Comparison of ENCODE assay signal across 9 cellular contexts in the genomic region with DNA sequence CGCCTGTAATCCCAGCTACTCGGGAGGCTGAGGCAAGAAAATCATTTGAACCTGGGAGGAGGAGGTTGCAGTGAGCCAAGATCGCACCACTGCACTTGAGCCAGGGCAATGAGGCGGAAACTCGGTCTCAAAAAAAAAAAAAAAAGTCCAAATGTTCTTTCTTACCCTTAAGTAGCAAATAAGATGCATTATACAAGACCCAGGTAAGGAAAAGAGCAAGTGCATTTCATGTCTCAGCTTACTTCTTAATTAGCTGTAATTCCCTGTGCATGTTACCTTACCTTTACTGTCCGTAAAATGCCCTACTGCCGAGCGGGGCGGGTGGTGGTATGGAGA. TPM values are rescaled to one million over a fixed set of nuclear protein-coding genes. Genes with fewer than 3 reads are reported as not detected.
A peak's percentile ranks its signal among the peaks of the same experiment; 100 is the strongest.
DNase-seq lines count a peak whose midpoint lies in the region; ATAC-seq and TF ChIP-seq lines count a peak whose summit lies in the region.
"Had no signal": no experiment of that assay in that cellular context is flagged by ENCODE, and none has a peak within 500 bp of the region (broad histone marks: within the 10 kb centered on the region; RNA-seq: fewer than 3 reads in every experiment).

No MANE protein-coding gene starts in this region.

- peak overlapping the region; percentile 84 for H3K4me2 ChIP-seq in hepatocyte

- H3K27me3 ChIP-seq in hepatocyte: no peaks in the 10 kb centered on the region

- H3K9me2 ChIP-seq in hepatocyte (replicated peaks; ENCODE audit: insufficient read depth): no peaks in the 10 kb centered on the region

- H3K4me3 Mint-ChIP-seq in activated T-cell treated with anti-CD3 and anti-CD28 coated beads, Interleukin-2, amount 50 U/mL, for 4 hours: peak overlapping the region; percentile 93

- H3K9me3 ChIP-seq in hepatocyte (ENCODE audit: low read depth): no peaks in the 10 kb centered on the region

- H3K4me3 ChIP-seq in HFF-Myc (replicated peaks; ENCODE audit: low read depth, low read length): peak overlapping the region; percentile 27
- peak overlapping the region; percentile 86 for H3K4me3 ChIP-seq in hepatocyte
- H3K4me3 ChIP-seq in skin epidermis: peak overlapping the region; percentile 60 to 85 (median 81)

- no peaks in the 10 kb centered on the region for H3K9me3 Mint-ChIP-seq in activated T-cell treated with anti-CD3 and anti-CD28 coated beads, Interleukin-2, amount 50 U/mL, for 4 hours

- H3K36me3 ChIP-seq in hepatocyte (replicated peaks; ENCODE audit: insufficient read depth, low read depth): no peaks in the 10 kb centered on the region

- H3K4me1 Mint-ChIP-seq in activated T-cell treated with anti-CD3 and anti-CD28 coated beads, Interleukin-2, amount 50 U/mL, for 4 hours (ENCODE audit: low read depth): peaks cover 29% of the 10 kb centered on the region

- H4K20me1 ChIP-seq in hepatocyte (ENCODE audit: insufficient read depth, poor library complexity, severe bottlenecking): no peaks in the 10 kb centered on the region

- TF ChIP-seq CTCF in HFF-Myc (IDR thresholded peaks at IDR 0.05; ENCODE audit: low read depth, low read length, missing control alignments) (no peak), hepatocyte (IDR thresholded peaks at IDR 0.05; ENCODE audit: poor library complexity) (no peak)

- 42% methylated on average over 9 of the region's 9 CpGs for WGBS in hepatocyte (ENCODE audit: low lambda C conversion rate, missing lambda C conversion rate)

- ATAC-seq in activated T-cell treated with anti-CD3 and anti-CD28 coated beads, Interleukin-2, amount 50 U/mL, for 4 hours: no peak
- ATAC-seq in HG03342 (IDR thresholded peaks at IDR 0.05; ENCODE audit: unreplicated experiment): no peak
- no peak for ATAC-seq in GM18502 (IDR thresholded peaks at IDR 0.05; ENCODE audit: poor library complexity, unreplicated experiment)

- H3K79me2 ChIP-seq in hepatocyte: peaks cover 38% of the 10 kb centered on the region

- DNase-seq in HFF-Myc (ENCODE audit: extremely low read depth, low read depth): no peak
- no peak for DNase-seq in activated T-cell treated with anti-CD3 and anti-CD28 coated beads, Interleukin-2, amount 50 U/mL, for 4 hours
- DNase-seq in hepatocyte (ENCODE audit: low spot score): no peak
- no peak for DNase-seq in NCI-H774 (lab: John Stamatoyannopoulos, UW)
- DNase-seq in NCI-H2081 (lab: John Stamatoyannopoulos, UW): no peak
- DNase-seq: NCI-H1436 treated with DMSO at 0.1 percent for 48 hours had no signal

- H3K4me1 ChIP-seq in hepatocyte (ENCODE audit: insufficient read depth): no peaks in the 10 kb centered on the region

- H2AFZ ChIP-seq in hepatocyte: no peak overlapping the region

- H3K36me3 Mint-ChIP-seq in activated T-cell treated with anti-CD3 and anti-CD28 coated beads, Interleukin-2, amount 50 U/mL, for 4 hours (ENCODE audit: insufficient read depth): peaks cover 3% of the 10 kb centered on the region

- H3K27ac ChIP-seq in hepatocyte (peak overlapping the region; percentile 88), skin epidermis (peak overlapping the region in 17 of 21 experiments; percentile 62 to 94 (median 85))

- H3K27me3 Mint-ChIP-seq in activated T-cell treated with anti-CD3 and anti-CD28 coated beads, Interleukin-2, amount 50 U/mL, for 4 hours (ENCODE audit: low read depth): no peaks in the 10 kb centered on the region

RNA-seq across cellular contexts. Expression of gene ZNF681, which starts 3.8 kb away (rescaled TPM):
- 1 to 10 TPM; 3.7 to 4.3 (median 4.3) TPM for total RNA-seq in activated T-cell treated with anti-CD3 and anti-CD28 coated beads, Interleukin-2, amount 50 U/mL, for 4 hours
- total RNA-seq in hepatocyte: 4.4 and 5.9 TPM in 2 replicates
- polyA plus RNA-seq in hepatocyte: 0.74 and 0.78 TPM in 2 replicates

Comparison
In these comparisons a context has a peak if more than half of its experiments do, and no peak if none do; other contexts are left out.
1. H3K4me3 ChIP-seq: peak in every context shown above with its lines; median percentile 86 in hepatocyte; 81 in skin epidermis; 27 in HFF-Myc.